1 cellular context compared by ENCODE assay signal in genomic region chr4:153448003-153448731, GRCh38.
TF ChIP-seq lines count a peak whose summit lies in the region.

No MANE protein-coding gene starts in this region.

TF ChIP-seq in HepG2, 621 proteins besides CTCF, POLR2A, EP300 and RAD21 (continued from another document):
- TF ChIP-seq, protein P1, sequence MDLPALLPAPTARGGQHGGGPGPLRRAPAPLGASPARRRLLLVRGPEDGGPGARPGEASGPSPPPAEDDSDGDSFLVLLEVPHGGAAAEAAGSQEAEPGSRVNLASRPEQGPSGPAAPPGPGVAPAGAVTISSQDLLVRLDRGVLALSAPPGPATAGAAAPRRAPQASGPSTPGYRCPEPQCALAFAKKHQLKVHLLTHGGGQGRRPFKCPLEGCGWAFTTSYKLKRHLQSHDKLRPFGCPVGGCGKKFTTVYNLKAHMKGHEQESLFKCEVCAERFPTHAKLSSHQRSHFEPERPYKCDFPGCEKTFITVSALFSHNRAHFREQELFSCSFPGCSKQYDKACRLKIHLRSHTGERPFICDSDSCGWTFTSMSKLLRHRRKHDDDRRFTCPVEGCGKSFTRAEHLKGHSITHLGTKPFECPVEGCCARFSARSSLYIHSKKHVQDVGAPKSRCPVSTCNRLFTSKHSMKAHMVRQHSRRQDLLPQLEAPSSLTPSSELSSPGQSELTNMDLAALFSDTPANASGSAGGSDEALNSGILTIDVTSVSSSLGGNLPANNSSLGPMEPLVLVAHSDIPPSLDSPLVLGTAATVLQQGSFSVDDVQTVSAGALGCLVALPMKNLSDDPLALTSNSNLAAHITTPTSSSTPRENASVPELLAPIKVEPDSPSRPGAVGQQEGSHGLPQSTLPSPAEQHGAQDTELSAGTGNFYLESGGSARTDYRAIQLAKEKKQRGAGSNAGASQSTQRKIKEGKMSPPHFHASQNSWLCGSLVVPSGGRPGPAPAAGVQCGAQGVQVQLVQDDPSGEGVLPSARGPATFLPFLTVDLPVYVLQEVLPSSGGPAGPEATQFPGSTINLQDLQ (CRISPR knock-in tag; IDR thresholded peaks at IDR 0.05), result no peak
